ENCODE assay signal across 1 cellular context in genomic region chr5:78499485-78499884, GRCh38.
A peak's percentile ranks its signal among the peaks of the same experiment; 100 is the strongest.
TF ChIP-seq lines count a peak whose summit lies in the region.

No MANE protein-coding gene starts in this region.

TF ChIP-seq in K562, 482 proteins besides CTCF, POLR2A, EP300 and RAD21 (continued from another document):
- TF ChIP-seq, protein P1, sequence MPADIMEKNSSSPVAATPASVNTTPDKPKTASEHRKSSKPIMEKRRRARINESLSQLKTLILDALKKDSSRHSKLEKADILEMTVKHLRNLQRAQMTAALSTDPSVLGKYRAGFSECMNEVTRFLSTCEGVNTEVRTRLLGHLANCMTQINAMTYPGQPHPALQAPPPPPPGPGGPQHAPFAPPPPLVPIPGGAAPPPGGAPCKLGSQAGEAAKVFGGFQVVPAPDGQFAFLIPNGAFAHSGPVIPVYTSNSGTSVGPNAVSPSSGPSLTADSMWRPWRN (IDR thresholded peaks at IDR 0.05; ENCODE audit: low read depth) = peak; percentile 46; the same call in 1 of the 2 replicates
- TF ChIP-seq ESRRA (IDR thresholded peaks at IDR 0.05; ENCODE audit: borderline replicate concordance, low read depth) (peak; percentile 69; the same call in 1 of the 2 replicates), CEBPB (tag; IDR thresholded peaks at IDR 0.05) (peak; percentile 32; the same call in 1 of the 2 replicates), BCOR (IDR thresholded peaks at IDR 0.05) (no peak), PRDM10 (IDR thresholded peaks at IDR 0.05; ENCODE audit: partially characterized antibody) (no peak)
